ENCODE assay signal across 15 cellular contexts in genomic region chr4:2623442-2623841, GRCh38.
"Had no signal": no experiment of that assay in that cellular context is flagged by ENCODE, and none has a peak within 500 bp of the region (broad histone marks: within the 10 kb centered on the region; RNA-seq: fewer than 3 reads in every experiment).

No MANE protein-coding gene starts in this region.

- H3K27me3 ChIP-seq: body of pancreas, tibial artery, vagina had no signal

- ATAC-seq: activated T-cell treated with anti-CD3 and anti-CD28 coated beads, Interleukin-2, amount 50 U/mL, for 72 hours; body of pancreas; esophagus mucosa; mucosa of descending colon; naive thymus-derived CD8-positive, alpha-beta T cell had no signal

- H3K4me3 ChIP-seq: body of pancreas, lung, mucosa of descending colon, tibial artery, vagina had no signal

- H3K27me3 Mint-ChIP-seq: naive thymus-derived CD8-positive, alpha-beta T cell had no signal

- H3K27ac Mint-ChIP-seq: activated T-cell treated with anti-CD3 and anti-CD28 coated beads, Interleukin-2, amount 50 U/mL, for 72 hours had no signal

- H3K4me3 Mint-ChIP-seq: activated T-cell treated with anti-CD3 and anti-CD28 coated beads, Interleukin-2, amount 50 U/mL, for 72 hours; naive thymus-derived CD8-positive, alpha-beta T cell had no signal

- H3K4me1 ChIP-seq: body of pancreas had no signal

- H3K9me3 ChIP-seq: body of pancreas, mucosa of descending colon, tibial artery, vagina had no signal

- H3K9me3 Mint-ChIP-seq: activated T-cell treated with anti-CD3 and anti-CD28 coated beads, Interleukin-2, amount 50 U/mL, for 72 hours; naive thymus-derived CD8-positive, alpha-beta T cell had no signal

- H3K27ac ChIP-seq: body of pancreas, tibial artery, vagina had no signal

- DNase-seq: activated CD4-positive, alpha-beta T cell treated with anti-CD3 and anti-CD28 coated beads, Interleukin-2, amount 50 U/mL, for 4 hours; activated naive CD4-positive, alpha-beta T cell treated with Interleukin-2 at 50 U/mL for 16 hours; activated T-cell treated with anti-CD3 and anti-CD28 coated beads, Interleukin-2, amount 50 U/mL, for 72 hours; body of pancreas; cerebellar nuclear complex; dermis blood vessel endothelial cell; left cardiac atrium; mucosa of descending colon; naive thymus-derived CD8-positive, alpha-beta T cell; stimulated activated CD4-positive, alpha-beta T cell treated with anti-CD3 and anti-CD28 coated beads, Interleukin-4, amount 100 ng/mL, for 4 hours; T-helper 2 cell had no signal
